25 cellular contexts compared by ENCODE assay signal in genomic region chr2:198144621-198145020, GRCh38.
A peak's percentile ranks its signal among the peaks of the same experiment; 100 is the strongest.
DNase-seq lines count a peak whose midpoint lies in the region; ATAC-seq and TF ChIP-seq lines count a peak whose summit lies in the region.
"Had no signal": no experiment of that assay in that cellular context is flagged by ENCODE, and none has a peak within 500 bp of the region (broad histone marks: within the 10 kb centered on the region; RNA-seq: fewer than 3 reads in every experiment).

No MANE protein-coding gene starts in this region.

- CTCF ChIA-PET in activated CD4-positive, alpha-beta T cell treated with anti-CD3 and anti-CD28 coated beads, Interleukin-2, amount 10 ng/mL, durations not matched to agents 7 days and 5 days (lab: Charles Lee) = interaction anchor here (0.6 to 1.1 kb wide), 2 partner anchors 17 to 61 kb away, joined by 3 read pairs; no protein-coding TSS in a partner anchor
- CTCF ChIA-PET in CD4-positive, alpha-beta T cell (lab: Charles Lee) = no interaction called here

- H3K4me3 Mint-ChIP-seq in activated CD4-positive, alpha-beta T cell treated with anti-CD3 and anti-CD28 coated beads, Interleukin-2, amount 10 ng/mL, durations not matched to agents 7 days and 5 days = no peak overlapping the region
- H3K4me3 Mint-ChIP-seq in stimulated activated effector memory CD8-positive, alpha-beta T cell treated with anti-CD3 and anti-CD28 coated beads, Interleukin-12 subunit alpha, Interleukin-12 subunit beta, amount 100 ng/mL, for 72 hours = no peak overlapping the region
- H3K4me3 Mint-ChIP-seq in CD4-positive, alpha-beta T cell = no peak overlapping the region
- H3K4me3 Mint-ChIP-seq: naive B cell; stimulated activated naive CD8-positive, alpha-beta T cell treated with anti-CD3 and anti-CD28 coated beads, Interleukin-15, Interleukin-2, amounts not matched to agents 100 ng/mL and 50 ng/mL, for 24 hours had no signal

- ATAC-seq in stimulated activated effector memory CD8-positive, alpha-beta T cell treated with anti-CD3 and anti-CD28 coated beads, Interleukin-12 subunit alpha, Interleukin-12 subunit beta, amount 100 ng/mL, for 72 hours = peak; percentile 36
- ATAC-seq in CD4-positive, alpha-beta T cell (ENCODE audit: poor library complexity) = no peak
- ATAC-seq in GM21528 (IDR thresholded peaks at IDR 0.05; ENCODE audit: low FRiP score, unreplicated experiment) = no peak
- no peak for ATAC-seq in GM18517 (IDR thresholded peaks at IDR 0.05; ENCODE audit: unreplicated experiment)
- ATAC-seq: A549 had no signal

- H3K4me1 Mint-ChIP-seq in activated CD4-positive, alpha-beta T cell treated with anti-CD3 and anti-CD28 coated beads, Interleukin-2, amount 10 ng/mL, durations not matched to agents 7 days and 5 days = peaks cover 6% of the 10 kb centered on the region
- peaks cover 6% of the 10 kb centered on the region for H3K4me1 Mint-ChIP-seq in stimulated activated effector memory CD8-positive, alpha-beta T cell treated with anti-CD3 and anti-CD28 coated beads, Interleukin-12 subunit alpha, Interleukin-12 subunit beta, amount 100 ng/mL, for 72 hours
- H3K4me1 Mint-ChIP-seq in CD4-positive, alpha-beta T cell (ENCODE audit: low read depth) = peaks cover 33% of the 10 kb centered on the region
- H3K4me1 Mint-ChIP-seq: naive B cell had no signal

- no peaks in the 10 kb centered on the region for H3K27me3 Mint-ChIP-seq in activated CD4-positive, alpha-beta T cell treated with anti-CD3 and anti-CD28 coated beads, Interleukin-2, amount 10 ng/mL, durations not matched to agents 7 days and 5 days
- no peaks in the 10 kb centered on the region for H3K27me3 Mint-ChIP-seq in CD4-positive, alpha-beta T cell
- H3K27me3 Mint-ChIP-seq: stimulated activated naive CD8-positive, alpha-beta T cell treated with anti-CD3 and anti-CD28 coated beads, Interleukin-15, Interleukin-2, amounts not matched to agents 100 ng/mL and 50 ng/mL, for 24 hours had no signal

- DNase-seq in activated CD4-positive, alpha-beta T cell treated with anti-CD3 and anti-CD28 coated beads, Interleukin-2, amount 10 ng/mL, durations not matched to agents 7 days and 5 days = peak; percentile 21
- DNase-seq in activated CD4-positive, alpha-beta T cell treated with anti-CD3 and anti-CD28 coated beads for 4 hours = no peak
- DNase-seq in OCI-M1 (lab: John Stamatoyannopoulos, UW) = peak; percentile 88
- peak in 3 of 61 donors; percentile 2 to 15 (median 9) for DNase-seq in caudate nucleus (lab: John Stamatoyannopoulos, UW)
- DNase-seq in stimulated activated effector memory CD8-positive, alpha-beta T cell treated with anti-CD3 and anti-CD28 coated beads, Interleukin-12 subunit alpha, Interleukin-12 subunit beta, amount 100 ng/mL, for 72 hours (ENCODE audit: low spot score in 2 of 2) = no peak
- DNase-seq in CD4-positive, alpha-beta T cell = no peak
- DNase-seq: activated gamma-delta T cell; brain microvascular endothelial cell; Caco-2; cortex of kidney; mesenchymal stem cell; naive B cell; NCI-H1105 treated with DMSO at 0.1 percent for 48 hours; NCI-H2171; NCI-H748 treated with DMSO at 0.1 percent for 48 hours; occipital lobe; retina; spleen; stimulated activated CD4-positive, alpha-beta T cell treated with anti-CD3 and anti-CD28 coated beads, Interleukin-4, amount 100 ng/mL, for 1 hour; upper lobe of left lung had no signal

- POLR2A ChIA-PET in activated CD4-positive, alpha-beta T cell treated with anti-CD3 and anti-CD28 coated beads, Interleukin-2, amount 10 ng/mL, durations not matched to agents 7 days and 5 days (lab: Charles Lee) = no interaction called here
- POLR2A ChIA-PET in CD4-positive, alpha-beta T cell (lab: Charles Lee) = no interaction called here

- no peak for TF ChIP-seq CTCF in CD4-positive, alpha-beta T cell (IDR thresholded peaks at IDR 0.05)

- H3K9me3 Mint-ChIP-seq in activated CD4-positive, alpha-beta T cell treated with anti-CD3 and anti-CD28 coated beads, Interleukin-2, amount 10 ng/mL, durations not matched to agents 7 days and 5 days = no peaks in the 10 kb centered on the region
- no peaks in the 10 kb centered on the region for H3K9me3 Mint-ChIP-seq in stimulated activated effector memory CD8-positive, alpha-beta T cell treated with anti-CD3 and anti-CD28 coated beads, Interleukin-12 subunit alpha, Interleukin-12 subunit beta, amount 100 ng/mL, for 72 hours
- H3K9me3 Mint-ChIP-seq in CD4-positive, alpha-beta T cell = no peaks in the 10 kb centered on the region
- H3K9me3 Mint-ChIP-seq: stimulated activated naive CD8-positive, alpha-beta T cell treated with anti-CD3 and anti-CD28 coated beads, Interleukin-15, Interleukin-2, amounts not matched to agents 100 ng/mL and 50 ng/mL, for 24 hours had no signal

- H3K27ac Mint-ChIP-seq in activated CD4-positive, alpha-beta T cell treated with anti-CD3 and anti-CD28 coated beads, Interleukin-2, amount 10 ng/mL, durations not matched to agents 7 days and 5 days = no peak overlapping the region
- H3K27ac Mint-ChIP-seq in stimulated activated effector memory CD8-positive, alpha-beta T cell treated with anti-CD3 and anti-CD28 coated beads, Interleukin-12 subunit alpha, Interleukin-12 subunit beta, amount 100 ng/mL, for 72 hours = no peak overlapping the region
- H3K27ac Mint-ChIP-seq in CD4-positive, alpha-beta T cell = no peak overlapping the region
- H3K27ac Mint-ChIP-seq: naive B cell; stimulated activated naive CD8-positive, alpha-beta T cell treated with anti-CD3 and anti-CD28 coated beads, Interleukin-15, Interleukin-2, amounts not matched to agents 100 ng/mL and 50 ng/mL, for 24 hours had no signal

- H3K27ac ChIP-seq in caudate nucleus (ENCODE audit: low read depth, low read length) = peak overlapping the region; percentile 71
- no peak overlapping the region for H3K27ac ChIP-seq in CD4-positive, alpha-beta T cell (ENCODE audit: low read depth, low read length)
- H3K27ac ChIP-seq: A549, BLaER1, brain microvascular endothelial cell, spleen, upper lobe of left lung had no signal

- H3K27me3 ChIP-seq in CD4-positive, alpha-beta T cell (ENCODE audit: control insufficient read depth, insufficient read depth, low read length) = no peaks in the 10 kb centered on the region
- H3K27me3 ChIP-seq: BLaER1, brain microvascular endothelial cell, spleen, upper lobe of left lung had no signal

- no peaks in the 10 kb centered on the region for H3K36me3 Mint-ChIP-seq in activated CD4-positive, alpha-beta T cell treated with anti-CD3 and anti-CD28 coated beads, Interleukin-2, amount 10 ng/mL, durations not matched to agents 7 days and 5 days (ENCODE audit: low read depth)
- H3K36me3 Mint-ChIP-seq in stimulated activated effector memory CD8-positive, alpha-beta T cell treated with anti-CD3 and anti-CD28 coated beads, Interleukin-12 subunit alpha, Interleukin-12 subunit beta, amount 100 ng/mL, for 72 hours = no peaks in the 10 kb centered on the region
- H3K36me3 Mint-ChIP-seq in CD4-positive, alpha-beta T cell (ENCODE audit: low read depth) = peaks cover 38% of the 10 kb centered on the region
- H3K36me3 Mint-ChIP-seq: naive B cell had no signal

- intact Hi-C loops in CD4-positive, alpha-beta T cell (cut with DNase I, micrococcal nuclease) = no loop called here

- no peaks in the 10 kb centered on the region for H3K9me3 ChIP-seq in CD4-positive, alpha-beta T cell (ENCODE audit: control insufficient read depth, low read length)
- H3K9me3 ChIP-seq: A549, BLaER1, Caco-2, spleen, upper lobe of left lung had no signal

Comparison
In these comparisons a context has a peak if more than half of its experiments do, and no peak if none do; other contexts are left out.
1. DNase-seq: peak in activated CD4-positive, alpha-beta T cell treated with anti-CD3 and anti-CD28 coated beads, Interleukin-2, amount 10 ng/mL, durations not matched to agents 7 days and 5 days (single experiment) and OCI-M1 (single experiment); none in activated CD4-positive, alpha-beta T cell treated with anti-CD3 and anti-CD28 coated beads for 4 hours (0 of 2), stimulated activated effector memory CD8-positive, alpha-beta T cell treated with anti-CD3 and anti-CD28 coated beads, Interleukin-12 subunit alpha, Interleukin-12 subunit beta, amount 100 ng/mL, for 72 hours (0 of 2) and CD4-positive, alpha-beta T cell (0 of 10).